13 cellular contexts compared by ENCODE assay signal in genomic region chr4:2393353-2394270, GRCh38. TPM values are rescaled to one million over a fixed set of nuclear protein-coding genes. Genes with fewer than 3 reads are reported as not detected.
DNase-seq lines count a peak whose midpoint lies in the region; ATAC-seq, FAIRE-seq and TF ChIP-seq lines count a peak whose summit lies in the region.
"Had no signal": no experiment of that assay in that cellular context is flagged by ENCODE, and none has a peak within 500 bp of the region (broad histone marks: within the 10 kb centered on the region; RNA-seq: fewer than 3 reads in every experiment).

No MANE protein-coding gene starts in this region.

- no peaks in the 10 kb centered on the region for H3K4me1 Mint-ChIP-seq in Calu3 (ENCODE audit: low read depth, unreplicated experiment)
- H3K4me1 Mint-ChIP-seq in naive thymus-derived CD8-positive, alpha-beta T cell, result peaks cover 25 to 51% (median 34%) of the 10 kb centered on the region in 4 donors
- H3K4me1 Mint-ChIP-seq in activated T-helper 2 cell treated with anti-CD3 and anti-CD28 coated beads, Interferon-gamma antibody, Interleukin-2, Interleukin-4, amounts not matched to agents 10 μg/mL and 5 μg/mL and 100 μg/mL, durations not matched to agents 14 hours and 24 hours and 36 hours (ENCODE audit: low read depth), result peaks cover 12% of the 10 kb centered on the region

- no peaks in the 10 kb centered on the region for H3K9me3 Mint-ChIP-seq in Calu3 (ENCODE audit: low read depth, unreplicated experiment)
- no peaks in the 10 kb centered on the region for H3K9me3 Mint-ChIP-seq in naive thymus-derived CD8-positive, alpha-beta T cell
- no peaks in the 10 kb centered on the region for H3K9me3 Mint-ChIP-seq in activated T-helper 2 cell treated with anti-CD3 and anti-CD28 coated beads, Interferon-gamma antibody, Interleukin-2, Interleukin-4, amounts not matched to agents 10 μg/mL and 5 μg/mL and 100 μg/mL, durations not matched to agents 14 hours and 24 hours and 36 hours

- H3K27ac ChIP-seq in HUES48 (ENCODE audit: low read depth, low read length), result no peak overlapping the region
- H3K27ac ChIP-seq: epithelial cell of prostate, psoas muscle had no signal

- DNase-seq in Calu3, result peak; percentile 19
- DNase-seq in cerebellar cortex (ENCODE audit: low spot score), result peak; percentile 41
- DNase-seq in naive thymus-derived CD8-positive, alpha-beta T cell, result peak in 3 of 10 donors; percentile 25 to 36 (median 30)
- DNase-seq in activated T-helper 2 cell treated with anti-CD3 and anti-CD28 coated beads, Interferon-gamma antibody, Interleukin-2, Interleukin-4, amounts not matched to agents 10 μg/mL and 5 μg/mL and 100 μg/mL, durations not matched to agents 14 hours and 24 hours and 36 hours (ENCODE audit: low spot score), result no peak
- no peak for DNase-seq in GM12892 (ENCODE audit: insufficient read length)
- DNase-seq in NCI-H774 (lab: John Stamatoyannopoulos, UW), result no peak
- DNase-seq in stimulated activated CD4-positive, alpha-beta T cell treated with anti-CD3 and anti-CD28 coated beads, Interleukin-2, amount 100 ng/mL, for 48 hours, result no peak
- DNase-seq: GF-D8, NCI-H1105 had no signal

- intact Hi-C loops in Calu3 (cut with micrococcal nuclease; ENCODE audit: unreplicated experiment), result no loop called here
- intact Hi-C loops in activated T-helper 2 cell treated with anti-CD3 and anti-CD28 coated beads, Interferon-gamma antibody, Interleukin-2, Interleukin-4, amounts not matched to agents 10 μg/mL and 5 μg/mL and 100 μg/mL, durations not matched to agents 14 hours and 24 hours and 36 hours (cut with micrococcal nuclease), result no loop called here

- POLR2A ChIA-PET in naive thymus-derived CD8-positive, alpha-beta T cell (lab: Charles Lee), result interaction anchor here (1.3 to 1.4 kb wide), 2 partner anchors 19 to 75 kb away, joined by 4 to 6 read pairs; partner anchors contain the start of gene RNF4

- H3K27me3 ChIP-seq in HUES48 (ENCODE audit: control insufficient read depth, insufficient read depth, low read length), result no peaks in the 10 kb centered on the region; the same call in 1 of the 2 replicates

- H3K4me3 ChIP-seq in HUES48 (ENCODE audit: low read depth, low read length), result peak overlapping the region; percentile 46
- H3K4me3 ChIP-seq: HAP-1, psoas muscle had no signal

- peaks cover 55% of the 10 kb centered on the region for H3K27me3 Mint-ChIP-seq in Calu3 (ENCODE audit: unreplicated experiment)
- H3K27me3 Mint-ChIP-seq in naive thymus-derived CD8-positive, alpha-beta T cell, result peaks cover 8 to 41% (median 14%) of the 10 kb centered on the region in 5 donors
- H3K27me3 Mint-ChIP-seq in activated T-helper 2 cell treated with anti-CD3 and anti-CD28 coated beads, Interferon-gamma antibody, Interleukin-2, Interleukin-4, amounts not matched to agents 10 μg/mL and 5 μg/mL and 100 μg/mL, durations not matched to agents 14 hours and 24 hours and 36 hours (ENCODE audit: low read depth), result peaks cover 18% of the 10 kb centered on the region

- H3K27ac Mint-ChIP-seq in Calu3 (ENCODE audit: unreplicated experiment), result no peak overlapping the region
- peak overlapping the region in 6 of 10 donors; percentile 15 to 75 (median 41) for H3K27ac Mint-ChIP-seq in naive thymus-derived CD8-positive, alpha-beta T cell
- H3K27ac Mint-ChIP-seq in activated T-helper 2 cell treated with anti-CD3 and anti-CD28 coated beads, Interferon-gamma antibody, Interleukin-2, Interleukin-4, amounts not matched to agents 10 μg/mL and 5 μg/mL and 100 μg/mL, durations not matched to agents 14 hours and 24 hours and 36 hours, result no peak overlapping the region

- no peaks in the 10 kb centered on the region for H3K36me3 ChIP-seq in HUES48 (ENCODE audit: control insufficient read depth, insufficient read depth, low read length)
- H3K36me3 ChIP-seq: HAP-1 had no signal

- no peak overlapping the region for H3K4me3 Mint-ChIP-seq in Calu3 (ENCODE audit: low read depth, unreplicated experiment)
- H3K4me3 Mint-ChIP-seq in naive thymus-derived CD8-positive, alpha-beta T cell, result peak overlapping the region; percentile 30 to 81 (median 63)
- H3K4me3 Mint-ChIP-seq in activated T-helper 2 cell treated with anti-CD3 and anti-CD28 coated beads, Interferon-gamma antibody, Interleukin-2, Interleukin-4, amounts not matched to agents 10 μg/mL and 5 μg/mL and 100 μg/mL, durations not matched to agents 14 hours and 24 hours and 36 hours (ENCODE audit: low read depth), result no peak overlapping the region

- H3K4me1 ChIP-seq in HUES48 (ENCODE audit: control insufficient read depth, insufficient read depth, low read length), result peaks cover 22% of the 10 kb centered on the region

- BruUV-seq in Calu3 (replicated peaks; lab: Mats Ljungman, UMichigan), result no TSS peak

- no peaks in the 10 kb centered on the region for H3K36me3 Mint-ChIP-seq in Calu3 (ENCODE audit: insufficient read depth, unreplicated experiment)
- H3K36me3 Mint-ChIP-seq in naive thymus-derived CD8-positive, alpha-beta T cell, result no peaks in the 10 kb centered on the region
- no peaks in the 10 kb centered on the region for H3K36me3 Mint-ChIP-seq in activated T-helper 2 cell treated with anti-CD3 and anti-CD28 coated beads, Interferon-gamma antibody, Interleukin-2, Interleukin-4, amounts not matched to agents 10 μg/mL and 5 μg/mL and 100 μg/mL, durations not matched to agents 14 hours and 24 hours and 36 hours (ENCODE audit: low read depth)

- CTCF ChIA-PET in Calu3 (lab: Charles Lee), result interaction anchor here (0.5 kb wide), 1 partner anchor 635 kb away, joined by 3 read pairs; no protein-coding TSS in a partner anchor

- H3K9me3 ChIP-seq in HUES48 (ENCODE audit: control insufficient read depth, insufficient read depth, low read length), result no peaks in the 10 kb centered on the region
- H3K9me3 ChIP-seq: HAP-1, psoas muscle had no signal

- no peak for FAIRE-seq in GM12892 (lab: Jason Lieb, UNC)

- no peak for TF ChIP-seq POLR2A in GM12892 (IDR thresholded peaks at IDR 0.05; ENCODE audit: low read depth, low read length)

- no peak for TF ChIP-seq CTCF in Calu3 (IDR thresholded peaks at IDR 0.05; ENCODE audit: unreplicated experiment)

- ATAC-seq in naive thymus-derived CD8-positive, alpha-beta T cell, result peak; percentile 73 to 76

- no peak overlapping the region for H3K9ac ChIP-seq in HUES48 (ENCODE audit: low read depth, low read length)

RNA-seq across cellular contexts. Expression of gene ZFYVE28, which starts 24.8 kb away (rescaled TPM):
- 1.2 and 2.4 TPM in 2 replicates for total RNA-seq in Calu3 (2022)
- 10 to 100 TPM; 11.8 to 12.3 TPM for total RNA-seq in naive thymus-derived CD8-positive, alpha-beta T cell
- polyA plus RNA-seq in naive thymus-derived CD8-positive, alpha-beta T cell, result 1 to 10 TPM; 5.0 to 8.5 (median 6.4) TPM
- 10.0 and 11.9 TPM in 2 replicates for total RNA-seq in activated T-helper 2 cell treated with anti-CD3 and anti-CD28 coated beads, Interferon-gamma antibody, Interleukin-2, Interleukin-4, amounts not matched to agents 10 μg/mL and 5 μg/mL and 100 μg/mL, durations not matched to agents 14 hours and 24 hours and 36 hours
- polyA plus RNA-seq in GM12892 (2012; ENCODE audit: missing spikeins), result 1.7 TPM

RNA-seq across cellular contexts. Expression of gene CFAP99, which starts 25.1 kb away (rescaled TPM):
- total RNA-seq in Calu3 (2022), result 0.32 TPM in 1 of 2 replicates, not detected in the other
- not detected for total RNA-seq in naive thymus-derived CD8-positive, alpha-beta T cell
- polyA plus RNA-seq in naive thymus-derived CD8-positive, alpha-beta T cell, result under 1 TPM in 1 of 3 donors, not detected in 2; 0.05 TPM
- total RNA-seq in activated T-helper 2 cell treated with anti-CD3 and anti-CD28 coated beads, Interferon-gamma antibody, Interleukin-2, Interleukin-4, amounts not matched to agents 10 μg/mL and 5 μg/mL and 100 μg/mL, durations not matched to agents 14 hours and 24 hours and 36 hours, result not detected in 2 replicates
- polyA plus RNA-seq in GM12892 (2012; ENCODE audit: missing spikeins), result not detected
- total RNA-seq: psoas muscle had no signal

Comparison
In these comparisons a context has a peak if more than half of its experiments do, and no peak if none do; other contexts are left out.
1. DNase-seq: peak in Calu3 (single experiment) and cerebellar cortex (single experiment); none in activated T-helper 2 cell treated with anti-CD3 and anti-CD28 coated beads, Interferon-gamma antibody, Interleukin-2, Interleukin-4, amounts not matched to agents 10 μg/mL and 5 μg/mL and 100 μg/mL, durations not matched to agents 14 hours and 24 hours and 36 hours (single experiment), GM12892 (single experiment), NCI-H774 (single experiment) and stimulated activated CD4-positive, alpha-beta T cell treated with anti-CD3 and anti-CD28 coated beads, Interleukin-2, amount 100 ng/mL, for 48 hours (0 of 2).
2. H3K27ac Mint-ChIP-seq: peak in naive thymus-derived CD8-positive, alpha-beta T cell (6 of 10); none in Calu3 (single experiment) and activated T-helper 2 cell treated with anti-CD3 and anti-CD28 coated beads, Interferon-gamma antibody, Interleukin-2, Interleukin-4, amounts not matched to agents 10 μg/mL and 5 μg/mL and 100 μg/mL, durations not matched to agents 14 hours and 24 hours and 36 hours (single experiment).
3. H3K4me3 Mint-ChIP-seq: peak in naive thymus-derived CD8-positive, alpha-beta T cell (10 of 10); none in Calu3 (single experiment) and activated T-helper 2 cell treated with anti-CD3 and anti-CD28 coated beads, Interferon-gamma antibody, Interleukin-2, Interleukin-4, amounts not matched to agents 10 μg/mL and 5 μg/mL and 100 μg/mL, durations not matched to agents 14 hours and 24 hours and 36 hours (single experiment).